ENCODE assay signal across 8 cellular contexts in genomic region chr3:47512416-47513124, GRCh38. TPM values are rescaled to one million over a fixed set of nuclear protein-coding genes. Genes with fewer than 3 reads are reported as not detected.
DNase-seq lines count a peak whose midpoint lies in the region; ATAC-seq and TF ChIP-seq lines count a peak whose summit lies in the region.

No MANE protein-coding gene starts in this region.

- peaks cover 13% of the 10 kb centered on the region for H3K36me3 Mint-ChIP-seq in stimulated activated memory B cell treated with anti-CD40 and anti-IgM and Interleukin-4, amounts not matched to agents 10 μg/mL and 1 μg/mL and 100 μg/mL, for 72 hours

- H3K4me3 ChIP-seq in AG04449 (ENCODE audit: low read depth, low read length) = peak overlapping the region; percentile 93
- H3K4me3 ChIP-seq in RWPE2 (ENCODE audit: severe bottlenecking) = peak overlapping the region; percentile 68
- peak overlapping the region; percentile 85 to 91 (median 85) for H3K4me3 ChIP-seq in mammary epithelial cell (replicated peaks in 1 of 3; ENCODE audit: insufficient read depth in 1 of 3, low read depth in 2 of 3, low read length in 3 of 3)

- no peaks in the 10 kb centered on the region for H3K9me3 Mint-ChIP-seq in stimulated activated memory B cell treated with anti-CD40 and anti-IgM and Interleukin-4, amounts not matched to agents 10 μg/mL and 1 μg/mL and 100 μg/mL, for 72 hours

- peak overlapping the region; percentile 97 for H3K27ac Mint-ChIP-seq in stimulated activated memory B cell treated with anti-CD40 and anti-IgM and Interleukin-4, amounts not matched to agents 10 μg/mL and 1 μg/mL and 100 μg/mL, for 72 hours

- peaks cover 18% of the 10 kb centered on the region for H3K4me1 Mint-ChIP-seq in stimulated activated memory B cell treated with anti-CD40 and anti-IgM and Interleukin-4, amounts not matched to agents 10 μg/mL and 1 μg/mL and 100 μg/mL, for 72 hours

- H3K27ac ChIP-seq in RWPE2 (ENCODE audit: poor library complexity, severe bottlenecking) (peak overlapping the region; percentile 85), mammary epithelial cell (ENCODE audit: insufficient read depth, low read depth, low read length) (peak overlapping the region; percentile 69)

- WGBS in mammary epithelial cell (ENCODE audit: low coverage, missing lambda C conversion rate) = 6% methylated on average over 30 of the region's 36 CpGs

- TF ChIP-seq CTCF in AG04449 (IDR thresholded peaks at IDR 0.05; ENCODE audit: insufficient read depth, low read length, missing control alignments) (no peak), RWPE2 (IDR thresholded peaks at IDR 0.05; ENCODE audit: poor library complexity, severe bottlenecking) (no peak), mammary epithelial cell (conservative IDR thresholded peaks at IDR 0.05 in 1 of 2, IDR thresholded peaks at IDR 0.05 in 1 of 2; ENCODE audit: extremely low read depth in 1 of 2, insufficient read depth in 1 of 2, low read depth in 1 of 2, low read length in 2 of 2) (no peak)

- H3K79me2 ChIP-seq in mammary epithelial cell (ENCODE audit: insufficient read depth, low read length) = peaks cover 36% of the 10 kb centered on the region

- H3K4me3 Mint-ChIP-seq in stimulated activated memory B cell treated with anti-CD40 and anti-IgM and Interleukin-4, amounts not matched to agents 10 μg/mL and 1 μg/mL and 100 μg/mL, for 72 hours = peak overlapping the region; percentile 97

- in situ Hi-C loops in mammary epithelial cell (cut with MboI; ENCODE audit: low sequenced_read_pairs in 2 of 2) = loop anchor here in 1 of 2 donors (10.0 kb wide), 1 partner anchor 272 kb away; the partner anchor contains the start of gene SMARCC1

- H3K4me2 ChIP-seq in mammary epithelial cell (ENCODE audit: insufficient read depth, low read depth, low read length) = peak overlapping the region; percentile 79

- H3K36me3 ChIP-seq in RWPE2 (ENCODE audit: low read depth) = peaks cover 31% of the 10 kb centered on the region
- peaks cover 8% of the 10 kb centered on the region for H3K36me3 ChIP-seq in mammary epithelial cell (ENCODE audit: insufficient read depth, low read length)

- H3K9me3 ChIP-seq in RWPE2 (ENCODE audit: severe bottlenecking) (no peaks in the 10 kb centered on the region), mammary epithelial cell (replicated peaks; ENCODE audit: insufficient read depth, low read length) (no peaks in the 10 kb centered on the region)

- CTCF ChIA-PET in AG04449 (lab: Yijun Ruan, JAX) (interaction anchor here (0.6 to 3.1 kb wide), 8 partner anchors 9 to 319 kb away, joined by 3 to 26 read pairs (median 4); no protein-coding TSS in a partner anchor), mammary epithelial cell (lab: Charles Lee; ENCODE audit: low non-redundant PET) (no interaction called here)

- no peaks in the 10 kb centered on the region for H3K27me3 Mint-ChIP-seq in stimulated activated memory B cell treated with anti-CD40 and anti-IgM and Interleukin-4, amounts not matched to agents 10 μg/mL and 1 μg/mL and 100 μg/mL, for 72 hours

- ATAC-seq in GM21381 (IDR thresholded peaks at IDR 0.05; ENCODE audit: unreplicated experiment) (peak; percentile 3), RWPE2 (ENCODE audit: low read depth) (peak; percentile 2; the same call in 1 of the 3 replicates), left lobe of liver (peak; percentile 33), HG02970 (IDR thresholded peaks at IDR 0.05; ENCODE audit: low FRiP score, unreplicated experiment) (no peak), HG02759 (IDR thresholded peaks at IDR 0.05; ENCODE audit: unreplicated experiment) (no peak)
- peak; percentile 40 for ATAC-seq in stimulated activated memory B cell treated with anti-CD40 and anti-IgM and Interleukin-4, amounts not matched to agents 10 μg/mL and 1 μg/mL and 100 μg/mL, for 72 hours

- no peaks in the 10 kb centered on the region for H4K20me1 ChIP-seq in mammary epithelial cell (ENCODE audit: insufficient read depth, low read length)

- TSS peak; percentile 50 for BruUV-seq in mammary epithelial cell (replicated peaks; lab: Mats Ljungman, UMichigan)

- DNase-seq in AG04449 (ENCODE audit: low read depth, low spot score) (no peak), RWPE2 (ENCODE audit: low spot score) (no peak), mammary epithelial cell (peak; percentile 23), left lobe of liver (ENCODE audit: low spot score) (peak; percentile 50)

- intact Hi-C loops in mammary epithelial cell (cut with micrococcal nuclease) = loop anchor here (1.0 to 2.0 kb wide), 3 partner anchors 38 to 91 kb away; partner anchors contain the start of gene SCAP

- peak overlapping the region; percentile 99 for H2AFZ ChIP-seq in mammary epithelial cell (ENCODE audit: low read depth, low read length)

- H3K4me1 ChIP-seq in RWPE2 (ENCODE audit: insufficient read depth, poor library complexity, severe bottlenecking) (no peaks in the 10 kb centered on the region), mammary epithelial cell (ENCODE audit: insufficient read depth, low read length) (peaks cover 4% of the 10 kb centered on the region)

- peak overlapping the region; percentile 81 for H3K9ac ChIP-seq in mammary epithelial cell (ENCODE audit: insufficient read depth, low read length)

- dilution Hi-C loops in mammary epithelial cell (cut with HindIII; ENCODE audit: low sequenced_read_pairs) = loop anchor here (5.0 kb wide), 1 partner anchor 40 kb away; no protein-coding TSS in a partner anchor

- H3K27me3 ChIP-seq in RWPE2 (ENCODE audit: insufficient read depth, poor library complexity, severe bottlenecking) = no peaks in the 10 kb centered on the region
- no peaks in the 10 kb centered on the region for H3K27me3 ChIP-seq in mammary epithelial cell (ENCODE audit: insufficient read depth, low read length)

- POLR2A ChIA-PET in AG04449 (lab: Yijun Ruan, JAX) = no interaction called here

RNA-seq across cellular contexts. Expression of gene ELP6, which starts 0.9 kb away (rescaled TPM):
- total RNA-seq in mammary epithelial cell (10 to 100 TPM; 22.3 to 38.2 TPM), left lobe of liver (18.7 TPM)
- polyA plus RNA-seq in mammary epithelial cell = 68.1 TPM
- polyA minus RNA-seq in mammary epithelial cell = 70.4 TPM

RNA-seq across cellular contexts. Expression of gene SCAP, which starts 36.8 kb away (rescaled TPM):
- total RNA-seq in mammary epithelial cell = 10 to 100 TPM; 72.5 to 75.4 TPM
- 31.8 TPM for polyA plus RNA-seq in mammary epithelial cell
- polyA minus RNA-seq in mammary epithelial cell = 154 TPM
- 92.3 TPM for total RNA-seq in left lobe of liver

Comparison
In these comparisons a context has a peak if more than half of its experiments do, and no peak if none do; other contexts are left out.
1. DNase-seq: peak in mammary epithelial cell (single experiment) and left lobe of liver (single experiment); none in AG04449 (single experiment) and RWPE2 (single experiment).
2. ATAC-seq: peak in GM21381 (single experiment), RWPE2 (single experiment), left lobe of liver (single experiment) and stimulated activated memory B cell treated with anti-CD40 and anti-IgM and Interleukin-4, amounts not matched to agents 10 μg/mL and 1 μg/mL and 100 μg/mL, for 72 hours (single experiment); none in HG02970 (single experiment) and HG02759 (single experiment).
3. Peak in every context shown above with its lines, with median percentiles within 50 percentile points of each other: H3K4me3 ChIP-seq.